Comparison of ENCODE assay signal across 12 cellular contexts in the genomic region with DNA sequence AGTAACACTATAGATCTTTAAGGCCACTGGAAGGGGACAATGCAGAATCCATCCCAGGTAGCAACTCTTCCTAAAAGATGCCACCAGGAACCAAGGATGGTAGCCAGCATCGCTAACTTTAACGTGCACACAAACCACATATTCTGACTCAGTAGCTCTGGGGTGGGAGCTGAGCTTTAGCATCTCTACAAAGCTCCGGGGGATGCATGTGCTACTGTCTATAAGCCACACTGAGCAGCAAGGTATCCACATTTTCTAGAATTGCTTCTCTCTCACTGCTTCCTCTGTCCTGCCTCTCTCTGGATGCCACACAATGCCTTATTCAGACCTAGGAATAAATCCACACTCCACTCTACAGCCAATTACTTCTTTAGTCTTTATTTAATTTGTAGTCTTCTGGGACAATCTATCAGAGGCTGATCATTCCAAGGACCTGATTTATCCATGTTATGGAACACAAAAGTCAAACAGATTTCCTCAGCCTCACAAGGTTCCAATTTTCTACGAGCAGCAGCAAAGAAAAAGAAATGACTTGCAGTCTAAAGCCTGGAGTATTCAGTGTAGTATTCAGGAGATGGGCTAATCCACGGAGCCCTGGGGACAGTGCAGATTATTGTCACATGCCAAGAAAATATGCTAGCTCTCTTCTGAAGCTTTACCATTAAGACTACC. TPM values are rescaled to one million over a fixed set of nuclear protein-coding genes. Genes with fewer than 3 reads are reported as not detected.
DNase-seq lines count a peak whose midpoint lies in the region; ATAC-seq and TF ChIP-seq lines count a peak whose summit lies in the region.
"Had no signal": no experiment of that assay in that cellular context is flagged by ENCODE, and none has a peak within 500 bp of the region (broad histone marks: within the 10 kb centered on the region; RNA-seq: fewer than 3 reads in every experiment).

No MANE protein-coding gene starts in this region.

- H3K36me3 ChIP-seq in transverse colon: no peaks in the 10 kb centered on the region
- H3K36me3 ChIP-seq in PC-9 (ENCODE audit: low read depth): no peaks in the 10 kb centered on the region

- no peak for TF ChIP-seq EP300 in transverse colon (IDR thresholded peaks at IDR 0.05; ENCODE audit: low read depth)

- H3K9me3 ChIP-seq in transverse colon (no peaks in the 10 kb centered on the region), PC-9 (ENCODE audit: insufficient read depth, low read depth) (no peaks in the 10 kb centered on the region)

- H3K27me3 ChIP-seq in transverse colon: no peaks in the 10 kb centered on the region
- H3K27me3 ChIP-seq in PC-9 (ENCODE audit: insufficient read depth, low read depth): no peaks in the 10 kb centered on the region

- peak overlapping the region; percentile 57 for H3K27ac Mint-ChIP-seq in activated naive CD4-positive, alpha-beta T cell treated with anti-CD3 and anti-CD28 coated beads for 36 hours
- H3K27ac Mint-ChIP-seq in activated naive CD4-positive, alpha-beta T cell treated with anti-CD3 and anti-CD28 coated beads, Interleukin-2, amount 50 U/mL, for 72 hours: peak overlapping the region in 1 of 2 donors; percentile 93
- H3K27ac Mint-ChIP-seq in activated B cell treated with CpG ODN at 0.5 μM for 24 hours: peak overlapping the region; percentile 96

- CTCF ChIA-PET in activated naive CD4-positive, alpha-beta T cell treated with anti-CD3 and anti-CD28 coated beads for 36 hours (lab: Charles Lee): interaction anchor here (0.7 to 2.8 kb wide), 11 partner anchors 7 to 299 kb away, joined by 3 to 19 read pairs (median 3); no protein-coding TSS in a partner anchor
- CTCF ChIA-PET in activated B cell treated with CpG ODN at 0.5 μM for 24 hours (lab: Charles Lee) (interaction anchor here (1.0 to 2.4 kb wide), 7 partner anchors 23 to 195 kb away, joined by 3 to 9 read pairs (median 5); no protein-coding TSS in a partner anchor), PC-9 (lab: Charles Lee) (no interaction called here)

- peaks cover 37% of the 10 kb centered on the region for H3K36me3 Mint-ChIP-seq in activated naive CD4-positive, alpha-beta T cell treated with anti-CD3 and anti-CD28 coated beads for 36 hours (ENCODE audit: low read depth)
- H3K36me3 Mint-ChIP-seq in activated naive CD4-positive, alpha-beta T cell treated with anti-CD3 and anti-CD28 coated beads, Interleukin-2, amount 50 U/mL, for 72 hours: peaks cover 34 to 72% of the 10 kb centered on the region in 2 donors
- peaks cover 62% of the 10 kb centered on the region for H3K36me3 Mint-ChIP-seq in activated B cell treated with CpG ODN at 0.5 μM for 24 hours (ENCODE audit: low read depth)

- no peak for DNase-seq in activated naive CD4-positive, alpha-beta T cell treated with anti-CD3 and anti-CD28 coated beads for 36 hours
- DNase-seq in activated naive CD4-positive, alpha-beta T cell treated with anti-CD3 and anti-CD28 coated beads, Interleukin-2, amount 50 U/mL, for 72 hours (ENCODE audit: low spot score in 2 of 2): no peak
- DNase-seq in activated B cell treated with CpG ODN at 0.5 μM for 24 hours: no peak
- DNase-seq in medulla oblongata (ENCODE audit: extremely low spot score): peak; percentile 63
- no peak for DNase-seq in transverse colon
- no peak for DNase-seq in H4 (ENCODE audit: low spot score)
- no peak for DNase-seq in GM20000 (ENCODE audit: low spot score)
- no peak for DNase-seq in PC-9
- DNase-seq: glutamatergic neuron, IMR-90, mesendoderm, NCI-H2227 treated with DMSO at 0.1 percent for 48 hours had no signal

- TF ChIP-seq CTCF in activated B cell treated with CpG ODN at 0.5 μM for 24 hours (IDR thresholded peaks at IDR 0.05) (no peak), transverse colon (IDR thresholded peaks at IDR 0.05) (no peak), GM20000 (IDR thresholded peaks at IDR 0.05; ENCODE audit: extremely low read depth, missing control alignments) (no peak), PC-9 (conservative IDR thresholded peaks at IDR 0.05) (no peak)

- ATAC-seq in activated naive CD4-positive, alpha-beta T cell treated with anti-CD3 and anti-CD28 coated beads, Interleukin-2, amount 50 U/mL, for 72 hours: no peak
- no peak for ATAC-seq in activated B cell treated with CpG ODN at 0.5 μM for 24 hours (ENCODE audit: low read depth)

- peak overlapping the region; percentile 11 to 94 (median 42) for H3K27ac ChIP-seq in transverse colon
- H3K27ac ChIP-seq in PC-9: no peak overlapping the region

- no peaks in the 10 kb centered on the region for H3K9me3 Mint-ChIP-seq in activated naive CD4-positive, alpha-beta T cell treated with anti-CD3 and anti-CD28 coated beads for 36 hours
- no peaks in the 10 kb centered on the region for H3K9me3 Mint-ChIP-seq in activated naive CD4-positive, alpha-beta T cell treated with anti-CD3 and anti-CD28 coated beads, Interleukin-2, amount 50 U/mL, for 72 hours
- no peaks in the 10 kb centered on the region for H3K9me3 Mint-ChIP-seq in activated B cell treated with CpG ODN at 0.5 μM for 24 hours

- H3K9me2 ChIP-seq in PC-9 (ENCODE audit: insufficient read depth): no peaks in the 10 kb centered on the region

- H3K79me2 ChIP-seq in PC-9 (ENCODE audit: low read depth): no peaks in the 10 kb centered on the region

- no peaks in the 10 kb centered on the region for H4K20me1 ChIP-seq in PC-9 (ENCODE audit: insufficient read depth)

- no peak overlapping the region for H2AFZ ChIP-seq in PC-9

- no peaks in the 10 kb centered on the region for H3K27me3 Mint-ChIP-seq in activated naive CD4-positive, alpha-beta T cell treated with anti-CD3 and anti-CD28 coated beads for 36 hours (ENCODE audit: low read depth)
- no peaks in the 10 kb centered on the region for H3K27me3 Mint-ChIP-seq in activated B cell treated with CpG ODN at 0.5 μM for 24 hours

- no peak overlapping the region for H3K4me2 ChIP-seq in PC-9

- H3K4me3 ChIP-seq in transverse colon (peak overlapping the region in 1 of 4 donors; percentile 4), PC-9 (no peak overlapping the region)

- H3K4me1 ChIP-seq in transverse colon (peaks cover 3 to 51% (median 21%) of the 10 kb centered on the region in 4 donors), PC-9 (replicated peaks; ENCODE audit: insufficient read depth) (peaks cover 14% of the 10 kb centered on the region; the same call in 1 of the 2 replicates)

- in situ Hi-C loops in transverse colon (cut with MboI; ENCODE audit: low pct_ligation_motif_present in 1 of 4, low pct_unique_long_range_greater_than_20kb in 1 of 4, low sequenced_read_pairs in 3 of 4): loop anchor here in 3 of 4 donors (5.0 to 10.0 kb wide), 3 partner anchors 173 to 183 kb away; no protein-coding TSS in a partner anchor

- BruUV-seq in PC-9 (replicated peaks; lab: Mats Ljungman, UMichigan): no TSS peak

- no peaks in the 10 kb centered on the region for H3F3A ChIP-seq in PC-9 (ENCODE audit: insufficient read depth, low read depth)

- POLR2A ChIA-PET in activated B cell treated with CpG ODN at 0.5 μM for 24 hours (lab: Charles Lee) (interaction anchor here (0.6 to 5.7 kb wide), 11 partner anchors 8 to 177 kb away, joined by 3 to 123 read pairs (median 4); no protein-coding TSS in a partner anchor), PC-9 (lab: Charles Lee; ENCODE audit: unreplicated experiment) (interaction anchor here (0.7 kb wide), 1 partner anchor 77 kb away, joined by 3 read pairs; no protein-coding TSS in a partner anchor)

- peaks cover 54% of the 10 kb centered on the region for H3K4me1 Mint-ChIP-seq in activated naive CD4-positive, alpha-beta T cell treated with anti-CD3 and anti-CD28 coated beads for 36 hours (ENCODE audit: low read depth)
- H3K4me1 Mint-ChIP-seq in activated B cell treated with CpG ODN at 0.5 μM for 24 hours: peaks cover 74% of the 10 kb centered on the region

- 44 to 60% methylated on average over 1 to 5 of the region's 5 CpGs for WGBS in transverse colon (ENCODE audit: low coverage in 1 of 2), 2 donors

- intact Hi-C loops in activated naive CD4-positive, alpha-beta T cell treated with anti-CD3 and anti-CD28 coated beads for 36 hours (cut with micrococcal nuclease): loop anchor here (1.0 to 2.0 kb wide), 2 partner anchors 12 to 46 kb away; no protein-coding TSS in a partner anchor
- intact Hi-C loops in activated B cell treated with CpG ODN at 0.5 μM for 24 hours (cut with micrococcal nuclease): loop anchor here (5.0 kb wide), 1 partner anchor 33 kb away; no protein-coding TSS in a partner anchor
- intact Hi-C loops in transverse colon (cut with DNase I; ENCODE audit: low total_unique reads): no loop called here
- intact Hi-C loops in PC-9 (cut with micrococcal nuclease; ENCODE audit: unreplicated experiment): loop anchor here (5.0 kb wide), 1 partner anchor 78 kb away; no protein-coding TSS in a partner anchor

- H3K4me3 Mint-ChIP-seq in activated naive CD4-positive, alpha-beta T cell treated with anti-CD3 and anti-CD28 coated beads for 36 hours: peak overlapping the region; percentile 98
- peak overlapping the region; percentile 99 for H3K4me3 Mint-ChIP-seq in activated B cell treated with CpG ODN at 0.5 μM for 24 hours

- TF ChIP-seq POLR2A in transverse colon (IDR thresholded peaks at IDR 0.05): no peak

RNA-seq across cellular contexts. Expression of gene BCL2, which starts 4.4 kb away (rescaled TPM):
- total RNA-seq in activated naive CD4-positive, alpha-beta T cell treated with anti-CD3 and anti-CD28 coated beads for 36 hours: 10 to 100 TPM; 48.4 to 49.6 TPM
- 10 to 100 TPM; 56.5 to 83.5 TPM for total RNA-seq in activated naive CD4-positive, alpha-beta T cell treated with anti-CD3 and anti-CD28 coated beads, Interleukin-2, amount 50 U/mL, for 72 hours
- total RNA-seq in activated B cell treated with CpG ODN at 0.5 μM for 24 hours (125 and 145 TPM in 2 replicates), transverse colon (10 to 100 TPM; 14.3 to 34.8 (median 23.5) TPM), PC-9 (2021) (2.0 TPM in 2 replicates)
- 2.7 and 2.9 TPM in 2 replicates for total RNA-seq in H4 (2014; rRNA removed; shearing (Covaris generic))

RNA-seq across cellular contexts. Expression of gene KDSR, which starts 51.9 kb away (rescaled TPM):
- total RNA-seq in activated naive CD4-positive, alpha-beta T cell treated with anti-CD3 and anti-CD28 coated beads for 36 hours: 10 to 100 TPM; 75.2 to 81.5 TPM
- 10 to 100 TPM; 69.1 to 90.1 TPM for total RNA-seq in activated naive CD4-positive, alpha-beta T cell treated with anti-CD3 and anti-CD28 coated beads, Interleukin-2, amount 50 U/mL, for 72 hours
- total RNA-seq in activated B cell treated with CpG ODN at 0.5 μM for 24 hours (15.0 and 15.3 TPM in 2 replicates), transverse colon (10 to 100 TPM; 13.1 to 37.2 (median 28.3) TPM), PC-9 (2021) (33.8 and 41.7 TPM in 2 replicates)
- 29.1 and 32.0 TPM in 2 replicates for total RNA-seq in H4 (2014; rRNA removed; shearing (Covaris generic))
